In the genomic region with DNA sequence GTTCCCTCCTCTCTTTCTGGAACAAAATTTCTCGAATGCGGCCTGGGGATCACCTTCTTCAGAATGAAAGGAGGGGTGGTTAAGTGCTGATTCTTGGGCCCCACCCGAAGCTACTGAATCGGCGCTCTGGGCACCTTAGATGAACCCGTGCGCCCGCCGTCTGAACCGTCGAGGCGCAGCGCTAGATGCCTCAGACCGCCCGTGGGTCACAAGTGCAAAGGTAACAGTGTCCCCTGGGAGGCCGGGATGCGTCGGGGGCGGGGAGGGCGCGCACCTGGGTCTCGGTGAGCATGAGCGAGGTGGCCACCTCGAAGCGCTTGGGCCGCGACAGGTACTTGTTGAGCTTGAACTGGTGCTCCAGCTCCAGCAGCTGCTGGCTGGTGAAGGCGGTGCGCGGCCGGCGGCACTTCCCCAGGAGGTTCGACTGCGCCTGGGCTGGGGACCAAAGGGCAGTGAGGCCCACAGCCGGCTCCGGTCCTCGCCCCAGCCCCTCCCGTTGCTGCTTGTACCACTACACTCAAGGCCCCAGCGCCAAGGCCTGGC, we compare ENCODE assay signal across 25 cellular contexts. TPM values are rescaled to one million over a fixed set of nuclear protein-coding genes. Genes with fewer than 3 reads are reported as not detected.
A peak's percentile ranks its signal among the peaks of the same experiment; 100 is the strongest.
DNase-seq lines count a peak whose midpoint lies in the region; ATAC-seq, FAIRE-seq and TF ChIP-seq lines count a peak whose summit lies in the region.
"Had no signal": no experiment of that assay in that cellular context is flagged by ENCODE, and none has a peak within 500 bp of the region (broad histone marks: within the 10 kb centered on the region; RNA-seq: fewer than 3 reads in every experiment).

No MANE protein-coding gene starts in this region.

- CTCF ChIA-PET in K562 (lab: Yijun Ruan, JAX; ENCODE audit: low intra/inter-chr PET ratio): no interaction called here

- TF ChIP-seq POLR2A in K562 (conservative IDR thresholded peaks at IDR 0.05) (no peak), spleen (IDR thresholded peaks at IDR 0.05) (no peak)

- no peaks in the 10 kb centered on the region for H3K36me3 Mint-ChIP-seq in activated CD4-positive, alpha-beta T cell treated with anti-CD3 and anti-CD28 coated beads, Interleukin-2, amount 10 ng/mL, durations not matched to agents 24 days and 14 days (ENCODE audit: low read depth)

- H3K9me1 ChIP-seq in K562 (ENCODE audit: control insufficient read depth, insufficient read depth, low read length): no peaks in the 10 kb centered on the region

- H3K27me3 ChIP-seq in K562 (ENCODE audit: control insufficient read depth in 2 of 2, insufficient read depth in 2 of 2, low read length in 2 of 2): peaks cover under 1 to 14% of the 10 kb centered on the region in 2 experiments; a peak in 3 of 5 replicates
- H3K27me3 ChIP-seq in spleen (replicated peaks in 1 of 7): peaks cover 22 to 98% (median 97%) of the 10 kb centered on the region in 7 donors

- BruUV-seq in K562 (replicated peaks; lab: Mats Ljungman, UMichigan): no TSS peak

- H3K27ac Mint-ChIP-seq in activated CD4-positive, alpha-beta T cell treated with anti-CD3 and anti-CD28 coated beads, Interleukin-2, amount 10 ng/mL, durations not matched to agents 24 days and 14 days: no peak overlapping the region
- H3K27ac Mint-ChIP-seq: nephron had no signal

- ATAC-seq in K562 (no peak), left colon (peak; percentile 32)
- ATAC-seq: gastrocnemius medialis, left cardiac atrium had no signal

- in situ Hi-C loops in K562 (cut with MboI): no loop called here

- WGBS in K562 (ENCODE audit: insufficient coverage, low coverage, missing lambda C conversion rate): 89% methylated on average over 39 of the region's 39 CpGs
- WGBS in spleen, 5 donors: 5 to 13% (median 7%) methylated on average over 24 to 39 of the region's 39 CpGs

- POLR2A ChIA-PET in K562 (lab: Yijun Ruan, JAX): interaction anchor here (0.7 to 0.9 kb wide), 2 partner anchors 9 to 12 kb away, joined by 4 to 7 read pairs; no protein-coding TSS in a partner anchor

- intact Hi-C loops in activated CD4-positive, alpha-beta T cell treated with anti-CD3 and anti-CD28 coated beads, Interleukin-2, amount 10 ng/mL, durations not matched to agents 24 days and 14 days (cut with micrococcal nuclease): loop anchor here (2.0 kb wide), 1 partner anchor 1497 kb away; no protein-coding TSS in a partner anchor
- intact Hi-C loops in K562 (cut with micrococcal nuclease) (no loop called here), left colon (cut with DNase I, micrococcal nuclease) (no loop called here), spleen (cut with DNase I; ENCODE audit: low total_unique reads) (no loop called here), posterior vena cava (cut with DNase I) (no loop called here)

- H3K9ac ChIP-seq in K562 (ENCODE audit: insufficient read depth in 1 of 2, low read depth in 2 of 2, low read length in 2 of 2): no peak overlapping the region

- H3K4me3 Mint-ChIP-seq in activated CD4-positive, alpha-beta T cell treated with anti-CD3 and anti-CD28 coated beads, Interleukin-2, amount 10 ng/mL, durations not matched to agents 24 days and 14 days: no peak overlapping the region
- H3K4me3 Mint-ChIP-seq: nephron had no signal

- no peak for FAIRE-seq in K562 (lab: Jason Lieb, UNC)
- FAIRE-seq: TTC549 had no signal

- H3K36me3 ChIP-seq in K562 (ENCODE audit: control insufficient read depth, insufficient read depth, low read length) (no peaks in the 10 kb centered on the region), spleen (no peaks in the 10 kb centered on the region)
- H3K36me3 ChIP-seq: cardiac muscle cell, gastrocnemius medialis had no signal

- TF ChIP-seq EP300 in K562 (IDR thresholded peaks at IDR 0.05; ENCODE audit: low read length): no peak

- no peaks in the 10 kb centered on the region for H3K79me2 ChIP-seq in K562 (ENCODE audit: control insufficient read depth, insufficient read depth, low read length)

- no peak overlapping the region for H3K4me3 ChIP-seq in K562
- no peak overlapping the region for H3K4me3 ChIP-seq in spleen
- H3K4me3 ChIP-seq: cardiac muscle cell had no signal

- peak; percentile 56 for DNase-seq in activated CD4-positive, alpha-beta T cell treated with anti-CD3 and anti-CD28 coated beads, Interleukin-2, amount 10 ng/mL, durations not matched to agents 24 days and 14 days
- DNase-seq in activated CD4-positive, alpha-beta T cell treated with anti-CD3 and anti-CD28 coated beads for 4 hours: no peak
- DNase-seq in K562 (ENCODE audit: extremely low read depth in 1 of 4, low spot score in 3 of 4) (no peak), left colon (peak; percentile 72 to 77), spleen (peak; percentile 76), NCI-H1694 treated with DMSO at 0.1 percent for 48 hours (lab: John Stamatoyannopoulos, UW) (no peak), posterior vena cava (ENCODE audit: low spot score) (no peak), kidney glomerular epithelial cell (lab: John Stamatoyannopoulos, UW) (no peak)
- DNase-seq: 8988T; activated CD4-positive, alpha-beta T cell treated with anti-CD3 and anti-CD28 coated beads for 48 hours; activated gamma-delta T cell treated with Interleukin-2 at 50 U/mL for 16 hours; AML-193; gastrocnemius medialis; IMR-90; left cardiac atrium; NCI-H146; stimulated activated CD4-positive, alpha-beta T cell treated with anti-CD3 and anti-CD28 coated beads, Interleukin-4, amount 100 ng/mL, for 24 hours; SW 1271 had no signal

- H4K20me1 ChIP-seq in K562 (replicated peaks; ENCODE audit: control insufficient read depth, insufficient read depth, low read length): no peaks in the 10 kb centered on the region

- H3K4me1 ChIP-seq in K562 (replicated peaks in 1 of 2; ENCODE audit: control insufficient read depth in 2 of 2, insufficient read depth in 2 of 2, low read length in 2 of 2) (peaks cover 0 to 49% of the 10 kb centered on the region in 2 experiments), spleen (peaks cover 4 to 84% (median 64%) of the 10 kb centered on the region in 6 donors)

- H3K9me3 ChIP-seq in K562 (replicated peaks; ENCODE audit: control insufficient read depth, insufficient read depth, low read depth, low read length) (no peaks in the 10 kb centered on the region), spleen (no peaks in the 10 kb centered on the region)
- H3K9me3 ChIP-seq: gastrocnemius medialis had no signal

- no peak overlapping the region for H3K4me2 ChIP-seq in K562 (ENCODE audit: insufficient read depth, low read length)

- TF ChIP-seq CTCF in K562 (IDR thresholded peaks at IDR 0.05 in 2 of 3, conservative IDR thresholded peaks at IDR 0.05 in 1 of 3; ENCODE audit: insufficient read depth in 2 of 3, low read depth in 1 of 3, low read length in 3 of 3): no peak
- TF ChIP-seq CTCF in spleen (IDR thresholded peaks at IDR 0.05 in 8 of 11, conservative IDR thresholded peaks at IDR 0.05 in 3 of 11): no peak

- H3K27ac ChIP-seq in K562 (ENCODE audit: extremely low read depth, low read depth, low read length): no peak overlapping the region
- no peak overlapping the region for H3K27ac ChIP-seq in spleen
- H3K27ac ChIP-seq: cardiac muscle cell, gastrocnemius medialis, HL-60, skin epidermis had no signal

- no peak overlapping the region for H2AFZ ChIP-seq in K562 (ENCODE audit: low read depth, low read length)

- TF ChIP-seq RAD21 in K562 (CRISPR knock-in tag; conservative IDR thresholded peaks at IDR 0.05 in 1 of 2, IDR thresholded peaks at IDR 0.05 in 1 of 2): no peak

- H3K4me1 Mint-ChIP-seq in activated CD4-positive, alpha-beta T cell treated with anti-CD3 and anti-CD28 coated beads, Interleukin-2, amount 10 ng/mL, durations not matched to agents 24 days and 14 days: peaks cover 9% of the 10 kb centered on the region

- peaks cover 62% of the 10 kb centered on the region for H3K27me3 Mint-ChIP-seq in activated CD4-positive, alpha-beta T cell treated with anti-CD3 and anti-CD28 coated beads, Interleukin-2, amount 10 ng/mL, durations not matched to agents 24 days and 14 days

- H3K9me3 Mint-ChIP-seq in activated CD4-positive, alpha-beta T cell treated with anti-CD3 and anti-CD28 coated beads, Interleukin-2, amount 10 ng/mL, durations not matched to agents 24 days and 14 days: no peaks in the 10 kb centered on the region
- H3K9me3 Mint-ChIP-seq: nephron had no signal

RNA-seq across cellular contexts. Expression of a gene that starts 4.2 kb away (rescaled TPM):
- not detected in 2 replicates for total RNA-seq in activated CD4-positive, alpha-beta T cell treated with anti-CD3 and anti-CD28 coated beads, Interleukin-2, amount 10 ng/mL, durations not matched to agents 24 days and 14 days
- total RNA-seq in K562 (2011; cell fraction: chromatin; rRNA removed; ENCODE audit: low replicate concordance): 6.6 and 8.7 TPM in 2 replicates
- total RNA-seq in K562 (2011; cell fraction: nucleolus; rRNA removed): 4.3 and 5.3 TPM in 2 replicates
- 5.3 and 5.4 TPM in 2 replicates for total RNA-seq in K562 (2011; cell fraction: nucleoplasm; rRNA removed)
- total RNA-seq in K562 (2014; rRNA removed) (5.3 TPM in 2 replicates), K562 (2014; rRNA removed; fragmentation: Illumina TruSeq; extraction: Trizol) (1.4 and 1.8 TPM in 2 replicates), K562 (2015; rRNA removed; fragmentation: Illumina TruSeq; extraction: Trizol) (2.1 and 2.2 TPM in 2 replicates), K562 (2021) (8.0 and 9.5 TPM in 2 replicates), left colon (10 to 100 TPM; 15.9 to 20.4 TPM), spleen (under 1 TPM in 1 of 7 donors, not detected in 6; 0.85 TPM), posterior vena cava (not detected)
- polyA plus RNA-seq in K562 (2011; rRNA removed) (0.98 and 1.2 TPM in 2 replicates), K562 (2014; fragmentation: Illumina TruSeq; extraction: Trizol) (1.1 and 1.7 TPM in 2 replicates), K562 (2014; fragmentation: Nextera tagmentation; extraction: Ambion mirVana) (under 1 TPM; 0.15 to 0.25 TPM), K562 (2014; rRNA removed) (4.0 and 5.9 TPM in 2 replicates), spleen (not detected)
- polyA plus RNA-seq in K562 (2011; cell fraction: cytosol; rRNA removed): 0.62 and 1.2 TPM in 2 replicates
- polyA plus RNA-seq in K562 (2011; cell fraction: nucleus; rRNA removed): 6.0 and 6.7 TPM in 2 replicates
- 2.7 and 7.8 TPM in 2 replicates for polyA plus RNA-seq in K562 (2012)
- polyA minus RNA-seq in K562 (2011; rRNA and poly(A)+ RNA removed): 0.66 and 0.84 TPM in 2 replicates
- polyA minus RNA-seq in K562 (2011; cell fraction: cytosol; rRNA and poly(A)+ RNA removed): 2.5 TPM in 1 of 2 replicates, not detected in the other
- polyA minus RNA-seq in K562 (2011; cell fraction: nucleus; rRNA and poly(A)+ RNA removed): 3.2 and 4.3 TPM in 2 replicates
- total RNA-seq: IMR-90, left cardiac atrium, pulmonary artery endothelial cell, ureter had no signal
- polyA plus RNA-seq: IMR-90 had no signal

RNA-seq across cellular contexts. Expression of a gene that starts 56.8 kb away (rescaled TPM):
- total RNA-seq in activated CD4-positive, alpha-beta T cell treated with anti-CD3 and anti-CD28 coated beads, Interleukin-2, amount 10 ng/mL, durations not matched to agents 24 days and 14 days: 50.5 and 54.5 TPM in 2 replicates
- 205 and 222 TPM in 2 replicates for total RNA-seq in K562 (2011; cell fraction: chromatin; rRNA removed; ENCODE audit: low replicate concordance)
- total RNA-seq in K562 (2011; cell fraction: nucleolus; rRNA removed): 88.2 and 99.2 TPM in 2 replicates
- 125 and 156 TPM in 2 replicates for total RNA-seq in K562 (2011; cell fraction: nucleoplasm; rRNA removed)
- total RNA-seq in K562 (2014; rRNA removed) (35.7 and 35.8 TPM in 2 replicates), K562 (2014; rRNA removed; fragmentation: Illumina TruSeq; extraction: Trizol) (38.8 and 40.1 TPM in 2 replicates), K562 (2015; rRNA removed; fragmentation: Illumina TruSeq; extraction: Trizol) (41.2 and 42.9 TPM in 2 replicates), K562 (2021) (37.3 and 47.3 TPM in 2 replicates), left colon (10 to 100 TPM; 13.3 to 16.1 TPM), spleen (10 to 100 TPM; 19.9 to 31.1 (median 25.0) TPM), posterior vena cava (10 to 100 TPM; 16.9 to 18.7 TPM)
- polyA plus RNA-seq in K562 (2011; rRNA removed) (30.5 and 30.9 TPM in 2 replicates), K562 (2014; fragmentation: Illumina TruSeq; extraction: Trizol) (38.2 and 39.7 TPM in 2 replicates), K562 (2014; fragmentation: Nextera tagmentation; extraction: Ambion mirVana) (1 to 10 TPM; 6.8 to 9.6 TPM), K562 (2014; rRNA removed) (37.4 and 39.6 TPM in 2 replicates), spleen (10 to 100 TPM in 1 of 3 donors, 1 to 10 TPM in 2; 4.5 to 11.0 (median 5.7) TPM)
- polyA plus RNA-seq in K562 (2011; cell fraction: cytosol; rRNA removed): 15.3 and 15.4 TPM in 2 replicates
- 64.1 and 106 TPM in 2 replicates for polyA plus RNA-seq in K562 (2011; cell fraction: nucleus; rRNA removed)
- polyA plus RNA-seq in K562 (2012): 20.2 and 27.0 TPM in 2 replicates
- polyA minus RNA-seq in K562 (2011; rRNA and poly(A)+ RNA removed): 34.0 and 39.0 TPM in 2 replicates
- polyA minus RNA-seq in K562 (2011; cell fraction: cytosol; rRNA and poly(A)+ RNA removed): 21.2 and 26.1 TPM in 2 replicates
- 50.6 and 53.0 TPM in 2 replicates for polyA minus RNA-seq in K562 (2011; cell fraction: nucleus; rRNA and poly(A)+ RNA removed)

Comparison
In these comparisons a context has a peak if more than half of its experiments do, and no peak if none do; other contexts are left out.
1. DNase-seq: peak in activated CD4-positive, alpha-beta T cell treated with anti-CD3 and anti-CD28 coated beads, Interleukin-2, amount 10 ng/mL, durations not matched to agents 24 days and 14 days (single experiment), left colon (2 of 2) and spleen (single experiment); none in activated CD4-positive, alpha-beta T cell treated with anti-CD3 and anti-CD28 coated beads for 4 hours (0 of 2), K562 (0 of 4), NCI-H1694 treated with DMSO at 0.1 percent for 48 hours (single experiment), posterior vena cava (single experiment) and kidney glomerular epithelial cell (single experiment).